Comparison of ENCODE assay signal across 8 cellular contexts in the genomic region with DNA sequence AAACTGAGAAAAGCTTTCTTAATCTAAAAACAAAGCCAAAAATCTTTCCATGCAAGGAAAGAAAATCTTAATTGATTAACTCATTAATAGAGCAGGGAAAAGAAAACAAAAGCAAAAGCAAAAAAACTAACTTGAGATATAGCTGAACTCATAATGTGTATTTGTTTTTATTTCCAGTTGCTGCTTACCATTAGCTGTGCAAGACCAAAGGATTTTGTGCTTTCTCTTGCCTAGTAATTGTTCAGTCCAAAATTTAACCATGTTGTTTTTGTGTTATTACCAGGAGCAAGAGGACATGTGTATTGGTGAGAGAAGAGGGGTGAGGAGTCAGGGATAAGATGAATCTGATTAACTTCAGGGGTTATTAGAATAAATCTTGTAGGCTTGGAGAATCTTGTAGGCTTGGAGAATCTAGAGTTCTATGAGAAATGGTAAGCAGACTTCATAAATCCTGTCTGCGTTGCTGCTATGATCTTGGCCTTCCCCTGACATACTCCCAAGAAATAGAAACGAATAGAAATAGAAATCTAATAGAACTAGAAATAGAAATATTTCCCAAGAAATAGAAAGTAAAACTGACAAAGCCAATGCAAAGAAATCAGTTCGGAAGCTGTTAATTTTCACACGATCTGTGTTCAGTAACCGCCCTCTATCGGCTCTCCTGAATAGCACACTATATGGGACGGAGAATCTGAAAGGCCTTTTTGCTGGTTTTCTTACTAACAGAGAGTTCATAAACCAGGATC.
DNase-seq lines count a peak whose midpoint lies in the region; ATAC-seq and TF ChIP-seq lines count a peak whose summit lies in the region.

No MANE protein-coding gene starts in this region.

- H3K27me3 Mint-ChIP-seq in IgD-negative memory B cell: no peaks in the 10 kb centered on the region

- no TSS peak for BruUV-seq in mammary epithelial cell (replicated peaks; lab: Mats Ljungman, UMichigan)

- dilution Hi-C loops in mammary epithelial cell (cut with HindIII; ENCODE audit: low sequenced_read_pairs): no loop called here

- peaks cover 20 to 28% (median 25%) of the 10 kb centered on the region in 3 donors for H3K4me1 Mint-ChIP-seq in IgD-negative memory B cell

- H3K79me2 ChIP-seq in mammary epithelial cell (ENCODE audit: insufficient read depth, low read length): no peaks in the 10 kb centered on the region

- in situ Hi-C loops in mammary epithelial cell (cut with MboI; ENCODE audit: low sequenced_read_pairs in 2 of 2): loop anchor here (5.0 kb wide), 2 partner anchors 99 to 114 kb away; no protein-coding TSS in a partner anchor

- H3K9me3 Mint-ChIP-seq in IgD-negative memory B cell: no peaks in the 10 kb centered on the region

- H3K4me3 ChIP-seq in SK-N-MC (peak overlapping the region; percentile 49), mammary epithelial cell (replicated peaks in 1 of 3; ENCODE audit: insufficient read depth in 1 of 3, low read depth in 2 of 3, low read length in 3 of 3) (peak overlapping the region; percentile 11 to 23 (median 11)), kidney epithelial cell (ENCODE audit: low read depth, low read length) (peak overlapping the region; percentile 9)

- peaks cover 8% of the 10 kb centered on the region for H3K4me1 ChIP-seq in mammary epithelial cell (ENCODE audit: insufficient read depth, low read length)

- 0% methylated on average over 7 of the region's 7 CpGs for WGBS in mammary epithelial cell (ENCODE audit: low coverage, missing lambda C conversion rate)

- peak overlapping the region; percentile 33 to 94 (median 86) for H3K4me3 Mint-ChIP-seq in IgD-negative memory B cell

- H3K9ac ChIP-seq in SK-N-MC (ENCODE audit: insufficient read length) (peak overlapping the region; percentile 8), mammary epithelial cell (ENCODE audit: insufficient read depth, low read length) (peak overlapping the region; percentile 49)

- peak; percentile 34 for DNase-seq in DMS53 treated with DMSO at 0.1 percent for 48 hours (lab: John Stamatoyannopoulos, UW; ENCODE audit: unreplicated experiment)
- DNase-seq in GM20000 (ENCODE audit: low spot score): peak; percentile 65
- no peak for DNase-seq in SK-N-MC (ENCODE audit: low read depth, low spot score)
- peak; percentile 65 for DNase-seq in mammary epithelial cell
- no peak for DNase-seq in kidney epithelial cell (ENCODE audit: low read depth)
- DNase-seq in stimulated activated naive CD4-positive, alpha-beta T cell treated with Interleukin-2 at 50 U/mL for 16 hours (lab: John Stamatoyannopoulos, UW): peak; percentile 7

- H3K9me3 ChIP-seq in SK-N-MC (ENCODE audit: low read depth, low read length) (no peaks in the 10 kb centered on the region), mammary epithelial cell (replicated peaks; ENCODE audit: insufficient read depth, low read length) (no peaks in the 10 kb centered on the region)

- H4K20me1 ChIP-seq in mammary epithelial cell (ENCODE audit: insufficient read depth, low read length): no peaks in the 10 kb centered on the region

- peak overlapping the region; percentile 62 for H3K4me2 ChIP-seq in mammary epithelial cell (ENCODE audit: insufficient read depth, low read depth, low read length)

- intact Hi-C loops in mammary epithelial cell (cut with micrococcal nuclease): loop anchor here (1.0 to 5.0 kb wide), 4 partner anchors 50 to 116 kb away; a partner anchor contains a TSS

- H3K27ac Mint-ChIP-seq in IgD-negative memory B cell: peak overlapping the region in 2 of 3 donors; percentile 31 to 48

- no peaks in the 10 kb centered on the region for H3K27me3 ChIP-seq in mammary epithelial cell (ENCODE audit: insufficient read depth, low read length)
- no peaks in the 10 kb centered on the region for H3K27me3 ChIP-seq in kidney epithelial cell (ENCODE audit: control insufficient read depth, insufficient read depth, low read length)

- TF ChIP-seq CTCF in GM20000 (IDR thresholded peaks at IDR 0.05; ENCODE audit: extremely low read depth, missing control alignments): peak; percentile 85
- peak; percentile 86 to 90 for TF ChIP-seq CTCF in mammary epithelial cell (conservative IDR thresholded peaks at IDR 0.05 in 1 of 2, IDR thresholded peaks at IDR 0.05 in 1 of 2; ENCODE audit: extremely low read depth in 1 of 2, insufficient read depth in 1 of 2, low read depth in 1 of 2, low read length in 2 of 2)
- peak; percentile 77 for TF ChIP-seq CTCF in kidney epithelial cell (IDR thresholded peaks at IDR 0.05; ENCODE audit: insufficient read depth, low read length, poor library complexity, severe bottlenecking)

- CTCF ChIA-PET in mammary epithelial cell (lab: Charles Lee; ENCODE audit: low non-redundant PET): interaction anchor here (0.6 to 0.7 kb wide), 6 partner anchors 135 to 242 kb away, joined by 3 to 4 read pairs (median 4); no protein-coding TSS in a partner anchor

- peak overlapping the region; percentile 66 for H2AFZ ChIP-seq in mammary epithelial cell (ENCODE audit: low read depth, low read length)

- H3K27ac ChIP-seq in SK-N-MC (no peak overlapping the region), mammary epithelial cell (ENCODE audit: insufficient read depth, low read depth, low read length) (peak overlapping the region; percentile 28)

- H3K36me3 Mint-ChIP-seq in IgD-negative memory B cell: no peaks in the 10 kb centered on the region

- no peak for ATAC-seq in HG03025 (IDR thresholded peaks at IDR 0.05; ENCODE audit: low FRiP score, unreplicated experiment)

- H3K36me3 ChIP-seq in SK-N-MC (ENCODE audit: insufficient read depth, low read length) (no peaks in the 10 kb centered on the region), mammary epithelial cell (ENCODE audit: insufficient read depth, low read length) (no peaks in the 10 kb centered on the region), kidney epithelial cell (ENCODE audit: control insufficient read depth, insufficient read depth, low read length) (no peaks in the 10 kb centered on the region)

Comparison
In these comparisons a context has a peak if more than half of its experiments do, and no peak if none do; other contexts are left out.
1. DNase-seq: peak in DMS53 treated with DMSO at 0.1 percent for 48 hours (single experiment), GM20000 (single experiment), mammary epithelial cell (single experiment) and stimulated activated naive CD4-positive, alpha-beta T cell treated with Interleukin-2 at 50 U/mL for 16 hours (single experiment); none in SK-N-MC (single experiment) and kidney epithelial cell (single experiment).
2. Peak in every context shown above with its lines, with median percentiles within 50 percentile points of each other: CTCF ChIP-seq and H3K4me3 ChIP-seq.